ENCODE assay signal across 19 cellular contexts in the genomic region with DNA sequence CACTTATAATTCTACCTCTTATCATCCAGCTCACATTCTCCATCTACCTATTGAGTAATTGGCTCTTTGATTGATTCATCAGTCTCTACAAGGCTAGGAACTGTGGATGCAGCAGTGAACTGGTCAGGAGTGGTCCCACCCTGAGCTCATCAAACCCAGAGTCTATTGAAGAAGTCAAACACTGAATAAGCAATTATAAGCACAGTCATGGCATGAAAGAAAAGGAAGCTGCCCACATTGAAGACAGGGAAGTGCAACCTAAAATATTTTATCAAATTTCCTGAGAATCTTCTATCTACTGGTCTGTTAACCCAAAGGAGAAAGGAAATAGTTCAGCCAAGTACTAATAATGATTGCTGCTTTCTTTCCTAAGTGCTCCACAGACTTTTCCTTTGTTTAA.
"Had no signal": no experiment of that assay in that cellular context is flagged by ENCODE, and none has a peak within 500 bp of the region (broad histone marks: within the 10 kb centered on the region; RNA-seq: fewer than 3 reads in every experiment).

No MANE protein-coding gene starts in this region.

- H3K36me3 ChIP-seq: adrenal gland had no signal

- H2AFZ ChIP-seq: PC-9 had no signal

- H3K4me3 ChIP-seq: adrenal gland, PC-9 had no signal

- DNase-seq: activated B cell treated with CpG ODN at 0.5 μM for 24 hours; activated CD4-positive, alpha-beta memory T cell treated with anti-CD3 and anti-CD28 coated beads, Interleukin-2, amount 10 ng/mL, durations not matched to agents 7 days and 5 days; activated CD4-positive, alpha-beta T cell treated with anti-CD3 and anti-CD28 coated beads, Interleukin-2, amount 10 ng/mL, durations not matched to agents 7 days and 5 days; activated naive CD4-positive, alpha-beta T cell treated with anti-CD3 and anti-CD28 coated beads, Interleukin-2, amount 50 U/mL, for 16 hours; activated naive CD8-positive, alpha-beta T cell treated with anti-CD3 and anti-CD28 coated beads, Interleukin-2, amount 10 ng/mL, durations not matched to agents 7 days and 5 days; activated T-cell treated with anti-CD3 and anti-CD28 coated beads, Interleukin-2, amount 50 U/mL, for 72 hours; adrenal gland; anterior cingulate cortex; cerebellar nuclear complex; NCI-H1092; NCI-H1417 treated with DMSO at 0.1 percent for 48 hours; NCI-H1694; NCI-H2081; NCI-H510A treated with DMSO at 0.1 percent for 48 hours; NCI-H69; NK-92 treated with Interleukin-12 subunit alpha and Interleukin-12 subunit beta, amount 100 ng/mL, for 24 hours; PC-9; T-helper 1 cell had no signal

- ATAC-seq: activated T-cell treated with anti-CD3 and anti-CD28 coated beads, Interleukin-2, amount 50 U/mL, for 72 hours had no signal

- H3K27ac ChIP-seq: KMS-11, PC-9 had no signal

- H3K4me2 ChIP-seq: KMS-11, PC-9 had no signal

- H3K27me3 ChIP-seq: adrenal gland had no signal

- H3K9me3 ChIP-seq: adrenal gland had no signal
